ENCODE assay signal across 1 cellular context in the genomic region with DNA sequence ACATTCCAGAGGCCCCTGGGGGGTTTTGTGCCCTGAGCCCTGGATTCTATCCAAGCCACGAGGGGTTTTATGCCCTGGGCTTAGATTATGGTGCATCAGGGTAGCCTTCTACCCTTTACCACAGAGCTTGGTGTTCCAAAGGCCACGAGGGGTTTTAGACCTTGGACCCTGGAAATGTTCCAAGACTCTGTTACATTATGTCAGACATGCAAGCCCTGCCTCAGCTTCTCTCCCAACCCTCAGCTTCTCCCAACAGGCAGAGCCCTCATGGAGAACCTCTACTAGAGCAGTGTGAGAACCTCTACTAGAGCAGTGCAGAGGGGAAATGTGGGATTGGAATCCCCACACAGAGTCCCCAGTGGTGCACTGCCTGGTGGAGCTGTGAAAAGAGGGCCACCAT. TPM values are rescaled to one million over a fixed set of nuclear protein-coding genes. Genes with fewer than 3 reads are reported as not detected.
"Had no signal": no experiment of that assay in that cellular context is flagged by ENCODE, and none has a peak within 500 bp of the region (broad histone marks: within the 10 kb centered on the region; RNA-seq: fewer than 3 reads in every experiment).

No MANE protein-coding gene starts in this region.

RNA-seq across cellular contexts. Expression of a gene that starts 10.5 kb away (rescaled TPM):
- polyA plus RNA-seq: HepG2 had no signal
